In the genomic region with DNA sequence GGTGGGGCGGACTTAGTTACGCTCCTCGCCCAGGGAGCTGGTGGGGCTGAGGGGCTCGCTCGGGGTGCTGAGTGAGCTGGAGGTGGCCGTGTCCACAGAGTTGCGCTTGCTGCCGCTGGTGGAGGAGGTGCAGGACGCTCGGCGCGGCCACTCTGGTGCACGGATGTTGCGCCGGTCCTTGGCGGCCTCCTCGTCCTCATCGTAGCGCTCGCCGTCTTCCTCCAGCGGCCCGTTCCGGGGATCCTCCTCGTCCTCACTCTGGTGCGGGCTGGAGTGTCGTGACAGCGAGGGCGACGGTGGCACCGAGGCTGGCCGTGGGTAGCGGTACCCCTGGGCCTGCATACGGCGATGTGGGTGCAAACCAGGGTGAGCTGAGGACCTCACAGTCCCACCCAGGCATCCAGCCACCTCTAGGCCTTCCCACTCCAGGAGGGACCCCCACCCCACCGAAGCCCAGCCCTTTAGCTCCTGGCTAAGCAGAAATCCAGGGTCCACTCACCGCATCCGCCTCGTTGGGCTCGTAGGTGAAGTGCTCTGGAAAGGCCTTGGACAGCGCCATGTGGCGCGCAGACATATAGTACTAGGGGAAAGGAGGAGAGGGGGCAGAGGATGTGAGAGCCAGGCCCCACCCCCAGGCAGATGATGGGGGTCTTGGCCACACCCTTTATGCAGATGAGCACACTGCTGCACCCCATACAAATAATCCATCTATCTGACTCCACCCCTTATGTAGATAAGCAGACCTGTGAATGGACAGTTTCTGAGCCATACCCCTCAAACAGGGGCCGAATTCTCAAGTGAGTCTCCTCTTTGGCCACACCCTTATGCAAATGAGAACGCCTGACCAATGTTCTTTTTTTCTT, we compare ENCODE assay signal across 13 cellular contexts. TPM values are rescaled to one million over a fixed set of nuclear protein-coding genes. Genes with fewer than 3 reads are reported as not detected.
DNase-seq lines count a peak whose midpoint lies in the region; ATAC-seq, FAIRE-seq and TF ChIP-seq lines count a peak whose summit lies in the region.
"Had no signal": no experiment of that assay in that cellular context is flagged by ENCODE, and none has a peak within 500 bp of the region (broad histone marks: within the 10 kb centered on the region; RNA-seq: fewer than 3 reads in every experiment).

No MANE protein-coding gene starts in this region.

- H3K27ac ChIP-seq in GM12878 (ENCODE audit: control insufficient read depth, insufficient read depth): no peak overlapping the region
- H3K27ac ChIP-seq in pancreas: no peak overlapping the region

- H3K4me3 ChIP-seq in GM12878 (no peak overlapping the region), pancreas (no peak overlapping the region)
- H3K4me3 ChIP-seq: coronary artery had no signal

- no peak overlapping the region for H2AFZ ChIP-seq in GM12878 (ENCODE audit: control insufficient read depth, low read depth, low read length)

- intact Hi-C loops in GM12878 (cut with micrococcal nuclease; ENCODE audit: unreplicated experiment) (loop anchor here (2.0 to 10.0 kb wide), 3 partner anchors 127 to 335 kb away; partner anchors contain the start of gene DBP), pancreas (cut with DNase I) (loop anchor here in 2 of 3 donors (5.0 to 10.0 kb wide), 3 partner anchors 95 to 175 kb away; partner anchors contain the start of gene PPP1R15A (in 1 of the 2))
- intact Hi-C loops in activated T-helper 2 cell treated with anti-CD3 and anti-CD28 coated beads, Interferon-gamma antibody, Interleukin-2, Interleukin-4, amounts not matched to agents 10 μg/mL and 5 μg/mL and 100 μg/mL, durations not matched to agents 14 hours and 24 hours and 36 hours (cut with micrococcal nuclease): loop anchor here (2.0 kb wide), 1 partner anchor 181 kb away; no protein-coding TSS in a partner anchor

- ATAC-seq in GM12878: no peak
- ATAC-seq in pancreas: no peak
- ATAC-seq in HG02885 (IDR thresholded peaks at IDR 0.05; ENCODE audit: poor library complexity, unreplicated experiment): no peak

- RAD21 ChIA-PET in GM12878 (lab: Charles Lee; ENCODE audit: unreplicated experiment): interaction anchor here (0.6 to 2.9 kb wide), 9 partner anchors 59 to 203 kb away, joined by 3 to 28 read pairs (median 14); partner anchors contain the start of genes HSD17B14 and PPP1R15A

- H3K4me1 ChIP-seq in GM12878 (ENCODE audit: control insufficient read depth, insufficient read depth, low read length): peaks cover 19% of the 10 kb centered on the region
- H3K4me1 ChIP-seq in pancreas: peaks cover 3 to 8% (median 7%) of the 10 kb centered on the region in 3 donors

- no peaks in the 10 kb centered on the region for H3K9me3 Mint-ChIP-seq in activated T-helper 2 cell treated with anti-CD3 and anti-CD28 coated beads, Interferon-gamma antibody, Interleukin-2, Interleukin-4, amounts not matched to agents 10 μg/mL and 5 μg/mL and 100 μg/mL, durations not matched to agents 14 hours and 24 hours and 36 hours
- H3K9me3 Mint-ChIP-seq: T-helper 1 cell treated with Interleukin-12 subunit alpha and Interleukin-12 subunit beta and Interleukin-4 antibody, amounts not matched to agents 30 μg/mL and 1 μg/mL, for 36 hours had no signal

- TF ChIP-seq CTCF in GM12878 (IDR thresholded peaks at IDR 0.05 in 2 of 3, conservative IDR thresholded peaks at IDR 0.05 in 1 of 3; ENCODE audit: control insufficient read depth in 2 of 3, extremely low read depth in 1 of 3, insufficient read depth in 1 of 3, low read depth in 3 of 3, low read length in 3 of 3) (no peak), pancreas (IDR thresholded peaks at IDR 0.05) (no peak)

- H3K4me3 Mint-ChIP-seq in activated T-helper 2 cell treated with anti-CD3 and anti-CD28 coated beads, Interferon-gamma antibody, Interleukin-2, Interleukin-4, amounts not matched to agents 10 μg/mL and 5 μg/mL and 100 μg/mL, durations not matched to agents 14 hours and 24 hours and 36 hours (ENCODE audit: low read depth): no peak overlapping the region
- H3K4me3 Mint-ChIP-seq: T-helper 1 cell treated with Interleukin-12 subunit alpha and Interleukin-12 subunit beta and Interleukin-4 antibody, amounts not matched to agents 30 μg/mL and 1 μg/mL, for 36 hours had no signal

- in situ Hi-C loops in GM12878 (cut with MboI): loop anchor here (5.0 kb wide), 1 partner anchor 172 kb away; no protein-coding TSS in a partner anchor

- BruUV-seq in GM12878 (replicated peaks; lab: Mats Ljungman, UMichigan): no TSS peak

- no peak overlapping the region for H3K4me2 ChIP-seq in GM12878 (ENCODE audit: control insufficient read depth, insufficient read depth)

- H3K79me2 ChIP-seq in GM12878 (ENCODE audit: control insufficient read depth, insufficient read depth, low read length): peaks cover 25% of the 10 kb centered on the region

- no peak; the same call in 1 of the 2 replicates for TF ChIP-seq POLR2A in GM12878 (IDR thresholded peaks at IDR 0.05; ENCODE audit: low read depth, low read length)

- CTCF ChIA-PET in GM12878 (lab: Yijun Ruan, JAX): interaction anchor here (0.7 to 6.1 kb wide), 12 partner anchors 15 to 231 kb away, joined by 3 to 113 read pairs (median 8); partner anchors contain the start of genes BAX, GYS1, HSD17B14 and RUVBL2

- TF ChIP-seq EP300 in GM12878 (IDR thresholded peaks at IDR 0.05; ENCODE audit: borderline replicate concordance in 1 of 2, control insufficient read depth in 1 of 2, low read depth in 2 of 2, low read length in 2 of 2): no peak

- SMC1A ChIA-PET in GM12878 (lab: Charles Lee; ENCODE audit: uncharacterized antibody, unreplicated experiment): interaction anchor here (0.6 to 2.9 kb wide), 12 partner anchors 7 to 181 kb away, joined by 3 to 22 read pairs (median 8); partner anchors contain the start of genes BAX, DHDH, GYS1 and RUVBL2

- H3K9ac ChIP-seq in GM12878 (ENCODE audit: control insufficient read depth, insufficient read depth, low read length): no peak overlapping the region

- POLR2A ChIA-PET in GM12878 (lab: Charles Lee): interaction anchor here (0.6 to 1.3 kb wide), 4 partner anchors 9 to 324 kb away, joined by 3 to 7 read pairs (median 4); partner anchors contain the start of genes CA11 and HSD17B14

- H3K36me3 ChIP-seq in GM12878 (ENCODE audit: control insufficient read depth in 2 of 2, insufficient read depth in 2 of 2, low read length in 1 of 2) (peaks cover 5 to 38% of the 10 kb centered on the region in 2 experiments), pancreas (no peaks in the 10 kb centered on the region)

- no peak overlapping the region for H3K27ac Mint-ChIP-seq in activated T-helper 2 cell treated with anti-CD3 and anti-CD28 coated beads, Interferon-gamma antibody, Interleukin-2, Interleukin-4, amounts not matched to agents 10 μg/mL and 5 μg/mL and 100 μg/mL, durations not matched to agents 14 hours and 24 hours and 36 hours

- no peaks in the 10 kb centered on the region for H3K27me3 ChIP-seq in GM12878 (replicated peaks in 1 of 2; ENCODE audit: control insufficient read depth in 2 of 2, insufficient read depth in 2 of 2, low read length in 1 of 2)
- no peaks in the 10 kb centered on the region for H3K27me3 ChIP-seq in pancreas

- TF ChIP-seq RAD21 in GM12878 (IDR thresholded peaks at IDR 0.05; ENCODE audit: insufficient read depth, low read depth, low read length): no peak

- H3K27me3 Mint-ChIP-seq in activated T-helper 2 cell treated with anti-CD3 and anti-CD28 coated beads, Interferon-gamma antibody, Interleukin-2, Interleukin-4, amounts not matched to agents 10 μg/mL and 5 μg/mL and 100 μg/mL, durations not matched to agents 14 hours and 24 hours and 36 hours (ENCODE audit: low read depth): no peaks in the 10 kb centered on the region

- H3K4me1 Mint-ChIP-seq in activated T-helper 2 cell treated with anti-CD3 and anti-CD28 coated beads, Interferon-gamma antibody, Interleukin-2, Interleukin-4, amounts not matched to agents 10 μg/mL and 5 μg/mL and 100 μg/mL, durations not matched to agents 14 hours and 24 hours and 36 hours (ENCODE audit: low read depth): peaks cover 15% of the 10 kb centered on the region

- 94% methylated on average over 45 of the region's 45 CpGs for WGBS in GM12878 (ENCODE audit: insufficient coverage, insufficient replicate concordance, low lambda C conversion rate, missing lambda C conversion rate)
- 93 to 94% methylated on average over 45 of the region's 45 CpGs for WGBS in pancreas, 2 donors

- H3K9me3 ChIP-seq in GM12878 (replicated peaks; ENCODE audit: control insufficient read depth, insufficient read depth, low read length) (no peaks in the 10 kb centered on the region), pancreas (no peaks in the 10 kb centered on the region)

- no peak for FAIRE-seq in GM12878 (lab: Jason Lieb, UNC)
- FAIRE-seq in pancreas (lab: Jason Lieb, UNC): no peak

- H3K36me3 Mint-ChIP-seq in activated T-helper 2 cell treated with anti-CD3 and anti-CD28 coated beads, Interferon-gamma antibody, Interleukin-2, Interleukin-4, amounts not matched to agents 10 μg/mL and 5 μg/mL and 100 μg/mL, durations not matched to agents 14 hours and 24 hours and 36 hours (ENCODE audit: low read depth): peaks cover 51% of the 10 kb centered on the region

- DNase-seq in NOMO-1 treated with DMSO at 0.1 percent for 48 hours (lab: John Stamatoyannopoulos, UW; ENCODE audit: unreplicated experiment): peak; percentile 9
- no peak for DNase-seq in NOMO-1 treated with dmso at 0.1 percent for 144 hours (lab: John Stamatoyannopoulos, UW; ENCODE audit: unreplicated experiment)
- peak; percentile 84 for DNase-seq in MV-4-11 (lab: John Stamatoyannopoulos, UW)
- no peak for DNase-seq in GM12878 (ENCODE audit: low read depth, low spot score)
- DNase-seq in pancreas: peak in 4 of 6 donors; percentile 26 to 74 (median 38)
- no peak for DNase-seq in T-helper 9 cell
- DNase-seq in activated T-helper 2 cell treated with anti-CD3 and anti-CD28 coated beads, Interferon-gamma antibody, Interleukin-2, Interleukin-4, amounts not matched to agents 10 μg/mL and 5 μg/mL and 100 μg/mL, durations not matched to agents 14 hours and 24 hours and 36 hours (ENCODE audit: low spot score): no peak
- DNase-seq: activated T-cell treated with anti-CD3 and anti-CD28 coated beads, Interleukin-2, amount 50 U/mL, for 48 hours; NCI-H524; stimulated activated naive CD4-positive, alpha-beta T cell had no signal

- no peaks in the 10 kb centered on the region for H4K20me1 ChIP-seq in GM12878 (ENCODE audit: control insufficient read depth, insufficient read depth)

RNA-seq across cellular contexts. Expression of gene FTL, which starts 4.4 kb away (rescaled TPM):
- total RNA-seq in GM12878 (2013; cell fraction: nucleolus; rRNA removed): 86.0 and 88.4 TPM in 2 replicates
- 1,329 and 1,429 TPM in 2 replicates for total RNA-seq in GM12878 (2014; rRNA removed)
- 1,207 and 1,334 TPM in 2 replicates for total RNA-seq in GM12878 (2014; rRNA removed; fragmentation: Illumina TruSeq; extraction: Trizol)
- total RNA-seq in GM12878 (2021): 994 and 1,017 TPM in 2 replicates
- polyA plus RNA-seq in GM12878 (2011; ENCODE audit: low read depth): 1,181 TPM
- polyA plus RNA-seq in GM12878 (2011; rRNA removed): 148 and 364 TPM in 2 replicates
- polyA plus RNA-seq in GM12878 (2011; cell fraction: cytosol; rRNA removed): 1,075 and 1,106 TPM in 2 replicates
- polyA plus RNA-seq in GM12878 (2011; cell fraction: nucleus; rRNA removed): 345 and 359 TPM in 2 replicates
- 1,628 and 2,313 TPM in 2 replicates for polyA plus RNA-seq in GM12878 (2012)
- 1,187 and 1,762 TPM in 2 replicates for polyA plus RNA-seq in GM12878 (2014; fragmentation: Illumina TruSeq; extraction: Trizol)
- 1,000 to 10,000 TPM; 5,502 to 8,913 TPM for polyA plus RNA-seq in GM12878 (2014; fragmentation: Nextera tagmentation; extraction: Ambion mirVana)
- 1,363 and 1,437 TPM in 2 replicates for polyA plus RNA-seq in GM12878 (2014; rRNA removed)
- 1,000 to 10,000 TPM; 4,849 to 4,896 TPM for polyA plus RNA-seq in GM12878 (2016; fragmentation: Nextera tagmentation; extraction: Ambion mirVana)
- 168 and 426 TPM in 2 replicates for polyA minus RNA-seq in GM12878 (2011; rRNA and poly(A)+ RNA removed)
- 172 and 175 TPM in 2 replicates for polyA minus RNA-seq in GM12878 (2011; cell fraction: cytosol; rRNA and poly(A)+ RNA removed)
- polyA minus RNA-seq in GM12878 (2011; cell fraction: nucleus; rRNA and poly(A)+ RNA removed): 67.8 and 78.5 TPM in 2 replicates
- 1,000 to 10,000 TPM in 1 of 6 donors, 100 to 1,000 TPM in 5; 394 to 1,427 (median 690) TPM for total RNA-seq in pancreas
- 1,000 to 10,000 TPM; 1,427 to 1,473 TPM for polyA plus RNA-seq in pancreas
- total RNA-seq in activated T-helper 2 cell treated with anti-CD3 and anti-CD28 coated beads, Interferon-gamma antibody, Interleukin-2, Interleukin-4, amounts not matched to agents 10 μg/mL and 5 μg/mL and 100 μg/mL, durations not matched to agents 14 hours and 24 hours and 36 hours: 646 and 658 TPM in 2 replicates

RNA-seq across cellular contexts. Expression of gene BAX, which starts 14.8 kb away (rescaled TPM):
- total RNA-seq in GM12878 (2013; cell fraction: nucleolus; rRNA removed): 45.7 and 48.8 TPM in 2 replicates
- total RNA-seq in GM12878 (2014; rRNA removed) (114 and 119 TPM in 2 replicates), GM12878 (2014; rRNA removed; fragmentation: Illumina TruSeq; extraction: Trizol) (73.1 and 73.4 TPM in 2 replicates), GM12878 (2021) (221 and 223 TPM in 2 replicates), pancreas (10 to 100 TPM; 20.3 to 41.5 (median 28.0) TPM)
- 270 TPM for polyA plus RNA-seq in GM12878 (2011; ENCODE audit: low read depth)
- polyA plus RNA-seq in GM12878 (2011; rRNA removed) (104 and 163 TPM in 2 replicates), GM12878 (2014; fragmentation: Illumina TruSeq; extraction: Trizol) (61.4 and 122 TPM in 2 replicates), GM12878 (2014; fragmentation: Nextera tagmentation; extraction: Ambion mirVana) (10 to 100 TPM in 1 of 2 experiments, 1 to 10 TPM in 1; 7.2 to 15.3 TPM), GM12878 (2014; rRNA removed) (205 and 237 TPM in 2 replicates), GM12878 (2016; fragmentation: Nextera tagmentation; extraction: Ambion mirVana) (100 to 1,000 TPM; 152 to 164 TPM), pancreas (10 to 100 TPM; 43.5 to 48.1 TPM)
- 226 and 231 TPM in 2 replicates for polyA plus RNA-seq in GM12878 (2011; cell fraction: cytosol; rRNA removed)
- 190 and 218 TPM in 2 replicates for polyA plus RNA-seq in GM12878 (2011; cell fraction: nucleus; rRNA removed)
- 155 and 219 TPM in 2 replicates for polyA plus RNA-seq in GM12878 (2012)
- polyA minus RNA-seq in GM12878 (2011; rRNA and poly(A)+ RNA removed): 47.0 and 93.4 TPM in 2 replicates
- polyA minus RNA-seq in GM12878 (2011; cell fraction: cytosol; rRNA and poly(A)+ RNA removed): 68.7 and 69.7 TPM in 2 replicates
- 66.3 and 104 TPM in 2 replicates for polyA minus RNA-seq in GM12878 (2011; cell fraction: nucleus; rRNA and poly(A)+ RNA removed)
- total RNA-seq in activated T-helper 2 cell treated with anti-CD3 and anti-CD28 coated beads, Interferon-gamma antibody, Interleukin-2, Interleukin-4, amounts not matched to agents 10 μg/mL and 5 μg/mL and 100 μg/mL, durations not matched to agents 14 hours and 24 hours and 36 hours: 232 and 242 TPM in 2 replicates

RNA-seq across cellular contexts. Expression of gene GYS1, which starts 23.6 kb away (rescaled TPM):
- total RNA-seq in GM12878 (2013; cell fraction: nucleolus; rRNA removed): 77.6 and 83.1 TPM in 2 replicates
- total RNA-seq in GM12878 (2014; rRNA removed) (35.4 and 39.5 TPM in 2 replicates), GM12878 (2014; rRNA removed; fragmentation: Illumina TruSeq; extraction: Trizol) (20.2 and 21.5 TPM in 2 replicates), GM12878 (2021) (37.3 and 40.2 TPM in 2 replicates), pancreas (10 to 100 TPM in 4 of 6 donors, 1 to 10 TPM in 2; 7.3 to 14.6 (median 12.2) TPM)
- 30.6 TPM for polyA plus RNA-seq in GM12878 (2011; ENCODE audit: low read depth)
- polyA plus RNA-seq in GM12878 (2011; rRNA removed) (36.0 and 62.0 TPM in 2 replicates), GM12878 (2014; fragmentation: Illumina TruSeq; extraction: Trizol) (40.6 and 44.3 TPM in 2 replicates), GM12878 (2014; fragmentation: Nextera tagmentation; extraction: Ambion mirVana) (1 to 10 TPM; 3.7 to 5.8 TPM), GM12878 (2014; rRNA removed) (42.2 and 45.5 TPM in 2 replicates), GM12878 (2016; fragmentation: Nextera tagmentation; extraction: Ambion mirVana) (10 to 100 TPM; 37.3 to 40.6 TPM), pancreas (10 to 100 TPM; 14.5 to 18.2 TPM)
- polyA plus RNA-seq in GM12878 (2011; cell fraction: cytosol; rRNA removed): 72.2 and 76.1 TPM in 2 replicates
- polyA plus RNA-seq in GM12878 (2011; cell fraction: nucleus; rRNA removed): 87.8 and 91.9 TPM in 2 replicates
- polyA plus RNA-seq in GM12878 (2012): 49.4 and 54.4 TPM in 2 replicates
- 56.8 and 118 TPM in 2 replicates for polyA minus RNA-seq in GM12878 (2011; rRNA and poly(A)+ RNA removed)
- polyA minus RNA-seq in GM12878 (2011; cell fraction: cytosol; rRNA and poly(A)+ RNA removed): 23.9 and 29.7 TPM in 2 replicates
- polyA minus RNA-seq in GM12878 (2011; cell fraction: nucleus; rRNA and poly(A)+ RNA removed): 38.2 and 52.7 TPM in 2 replicates
- total RNA-seq in activated T-helper 2 cell treated with anti-CD3 and anti-CD28 coated beads, Interferon-gamma antibody, Interleukin-2, Interleukin-4, amounts not matched to agents 10 μg/mL and 5 μg/mL and 100 μg/mL, durations not matched to agents 14 hours and 24 hours and 36 hours: 68.5 and 70.3 TPM in 2 replicates

RNA-seq across cellular contexts. Expression of gene RUVBL2, which starts 24.2 kb away (rescaled TPM):
- 60.9 and 67.9 TPM in 2 replicates for total RNA-seq in GM12878 (2013; cell fraction: nucleolus; rRNA removed)
- total RNA-seq in GM12878 (2014; rRNA removed) (195 and 202 TPM in 2 replicates), GM12878 (2014; rRNA removed; fragmentation: Illumina TruSeq; extraction: Trizol) (80.3 and 97.0 TPM in 2 replicates), GM12878 (2021) (134 and 142 TPM in 2 replicates), pancreas (10 to 100 TPM; 17.0 to 38.0 (median 29.1) TPM)
- polyA plus RNA-seq in GM12878 (2011; ENCODE audit: low read depth): 38.4 TPM
- polyA plus RNA-seq in GM12878 (2011; rRNA removed) (58.7 and 117 TPM in 2 replicates), GM12878 (2014; fragmentation: Illumina TruSeq; extraction: Trizol) (11.8 and 53.8 TPM in 2 replicates), GM12878 (2014; fragmentation: Nextera tagmentation; extraction: Ambion mirVana) (10 to 100 TPM; 33.8 to 70.6 TPM), GM12878 (2014; rRNA removed) (142 and 166 TPM in 2 replicates), GM12878 (2016; fragmentation: Nextera tagmentation; extraction: Ambion mirVana) (100 to 1,000 TPM; 214 to 224 TPM), pancreas (10 to 100 TPM; 43.9 to 44.9 TPM)
- polyA plus RNA-seq in GM12878 (2011; cell fraction: cytosol; rRNA removed): 182 and 281 TPM in 2 replicates
- 206 and 275 TPM in 2 replicates for polyA plus RNA-seq in GM12878 (2011; cell fraction: nucleus; rRNA removed)
- 88.4 and 111 TPM in 2 replicates for polyA plus RNA-seq in GM12878 (2012)
- polyA minus RNA-seq in GM12878 (2011; rRNA and poly(A)+ RNA removed): 125 and 207 TPM in 2 replicates
- polyA minus RNA-seq in GM12878 (2011; cell fraction: cytosol; rRNA and poly(A)+ RNA removed): 59.3 and 70.5 TPM in 2 replicates
- polyA minus RNA-seq in GM12878 (2011; cell fraction: nucleus; rRNA and poly(A)+ RNA removed): 47.3 and 83.5 TPM in 2 replicates
- 160 and 170 TPM in 2 replicates for total RNA-seq in activated T-helper 2 cell treated with anti-CD3 and anti-CD28 coated beads, Interferon-gamma antibody, Interleukin-2, Interleukin-4, amounts not matched to agents 10 μg/mL and 5 μg/mL and 100 μg/mL, durations not matched to agents 14 hours and 24 hours and 36 hours

RNA-seq across cellular contexts. Expression of gene DHDH, which starts 36.0 kb away (rescaled TPM):
- total RNA-seq in GM12878 (2013; cell fraction: nucleolus; rRNA removed): not detected in 2 replicates
- total RNA-seq in GM12878 (2014; rRNA removed) (not detected in 2 replicates), GM12878 (2014; rRNA removed; fragmentation: Illumina TruSeq; extraction: Trizol) (not detected in 2 replicates), GM12878 (2021) (not detected in 2 replicates), pancreas (under 1 TPM in 1 of 6 donors, not detected in 5; 0.28 TPM)
- not detected for polyA plus RNA-seq in GM12878 (2011; ENCODE audit: low read depth)
- polyA plus RNA-seq in GM12878 (2011; rRNA removed) (0.15 and 0.23 TPM in 2 replicates), GM12878 (2014; fragmentation: Illumina TruSeq; extraction: Trizol) (not detected in 2 replicates), GM12878 (2014; fragmentation: Nextera tagmentation; extraction: Ambion mirVana) (under 1 TPM in 1 of 2 experiments, not detected in 1; 0.13 TPM), GM12878 (2014; rRNA removed) (0.19 TPM in 1 of 2 replicates, not detected in the other), GM12878 (2016; fragmentation: Nextera tagmentation; extraction: Ambion mirVana) (under 1 TPM in 1 of 2 experiments, not detected in 1; 0.21 TPM), pancreas (1 to 10 TPM in 1 of 2 donors, under 1 TPM in 1; 0.30 to 1.0 TPM)
- 0.25 and 0.28 TPM in 2 replicates for polyA plus RNA-seq in GM12878 (2011; cell fraction: cytosol; rRNA removed)
- 0.16 and 0.26 TPM in 2 replicates for polyA plus RNA-seq in GM12878 (2011; cell fraction: nucleus; rRNA removed)
- 1.1 and 1.2 TPM in 2 replicates for polyA plus RNA-seq in GM12878 (2012)
- polyA minus RNA-seq in GM12878 (2011; rRNA and poly(A)+ RNA removed): not detected in 2 replicates
- polyA minus RNA-seq in GM12878 (2011; cell fraction: cytosol; rRNA and poly(A)+ RNA removed): not detected in 2 replicates
- not detected in 2 replicates for polyA minus RNA-seq in GM12878 (2011; cell fraction: nucleus; rRNA and poly(A)+ RNA removed)
- total RNA-seq in activated T-helper 2 cell treated with anti-CD3 and anti-CD28 coated beads, Interferon-gamma antibody, Interleukin-2, Interleukin-4, amounts not matched to agents 10 μg/mL and 5 μg/mL and 100 μg/mL, durations not matched to agents 14 hours and 24 hours and 36 hours: 0.67 TPM in 1 of 2 replicates, not detected in the other

Comparison
In these comparisons a context has a peak if more than half of its experiments do, and no peak if none do; other contexts are left out.
1. DNase-seq: peak in NOMO-1 treated with DMSO at 0.1 percent for 48 hours (single experiment), MV-4-11 (single experiment) and pancreas (4 of 6); none in NOMO-1 treated with dmso at 0.1 percent for 144 hours (single experiment), GM12878 (single experiment), T-helper 9 cell (single experiment) and activated T-helper 2 cell treated with anti-CD3 and anti-CD28 coated beads, Interferon-gamma antibody, Interleukin-2, Interleukin-4, amounts not matched to agents 10 μg/mL and 5 μg/mL and 100 μg/mL, durations not matched to agents 14 hours and 24 hours and 36 hours (single experiment).